ENCODE assay signal across 18 cellular contexts in the genomic region with DNA sequence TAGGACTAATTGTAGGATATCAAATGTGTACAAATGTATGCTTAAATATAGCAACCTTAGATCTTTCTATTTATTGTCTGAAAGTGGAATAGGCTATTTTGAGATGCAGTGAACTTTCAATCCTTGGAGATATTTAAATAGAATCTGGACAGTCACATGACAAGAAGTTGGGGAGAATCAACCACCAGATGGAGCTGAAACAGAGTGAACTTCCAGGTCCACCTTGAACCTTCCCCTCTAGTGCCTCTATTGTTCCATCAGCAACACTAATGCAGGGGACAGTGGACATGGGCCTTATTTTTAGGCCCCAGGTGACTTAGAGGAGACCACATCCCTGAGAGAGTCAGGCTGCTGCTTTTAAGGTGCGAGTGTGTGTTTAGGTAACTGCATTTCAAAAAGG. TPM values are rescaled to one million over a fixed set of nuclear protein-coding genes. Genes with fewer than 3 reads are reported as not detected.
A peak's percentile ranks its signal among the peaks of the same experiment; 100 is the strongest.
DNase-seq lines count a peak whose midpoint lies in the region; ATAC-seq, FAIRE-seq and TF ChIP-seq lines count a peak whose summit lies in the region.
"Had no signal": no experiment of that assay in that cellular context is flagged by ENCODE, and none has a peak within 500 bp of the region (broad histone marks: within the 10 kb centered on the region; RNA-seq: fewer than 3 reads in every experiment).

No MANE protein-coding gene starts in this region.

- no peaks in the 10 kb centered on the region for H3F3A ChIP-seq in PC-9 (ENCODE audit: insufficient read depth, low read depth)

- CTCF ChIA-PET in A549 (lab: Yijun Ruan, JAX): no interaction called here
- CTCF ChIA-PET in PC-9 (lab: Charles Lee): no interaction called here

- no peaks in the 10 kb centered on the region for H3K4me1 ChIP-seq in A549
- H3K4me1 ChIP-seq in PC-9 (replicated peaks; ENCODE audit: insufficient read depth): no peaks in the 10 kb centered on the region
- H3K4me1 ChIP-seq in left lung: no peaks in the 10 kb centered on the region
- H3K4me1 ChIP-seq: parathyroid adenoma had no signal

- no peak for TF ChIP-seq EP300 in A549 (IDR thresholded peaks at IDR 0.05)

- TF ChIP-seq RAD21 in A549 (conservative IDR thresholded peaks at IDR 0.05 in 1 of 2, IDR thresholded peaks at IDR 0.05 in 1 of 2): peak in 1 of 2 experiments; percentile 23; a peak in 1 of 5 replicates

- DNase-seq in A549 (ENCODE audit: low read depth in 1 of 2, low spot score in 1 of 2) (peak in 1 of 2 experiments; percentile 22), PC-9 (no peak), erythroblast (lab: John Stamatoyannopoulos, UW) (peak; percentile 3), left lung (no peak)
- DNase-seq in stimulated activated CD8-positive, alpha-beta memory T cell treated with anti-CD3 and anti-CD28 coated beads, Interleukin-4, amount 100 ng/mL, for 48 hours: no peak
- DNase-seq: activated CD4-positive, alpha-beta T cell treated with anti-CD3 and anti-CD28 coated beads for 1 hour; activated naive CD4-positive, alpha-beta T cell; dorsolateral prefrontal cortex; left cardiac atrium; NCI-H82; T-helper 17 cell had no signal

- no peaks in the 10 kb centered on the region for H3K9me2 ChIP-seq in PC-9 (ENCODE audit: insufficient read depth)

- H4K20me1 ChIP-seq in PC-9 (ENCODE audit: insufficient read depth): no peaks in the 10 kb centered on the region

- FAIRE-seq in A549 (lab: Jason Lieb, UNC): no peak
- FAIRE-seq: D721Med had no signal

- no peaks in the 10 kb centered on the region for H3K27me3 ChIP-seq in PC-9 (ENCODE audit: insufficient read depth, low read depth)
- H3K27me3 ChIP-seq in left lung: no peaks in the 10 kb centered on the region

- H2AFZ ChIP-seq in PC-9: no peak overlapping the region
- H2AFZ ChIP-seq: parathyroid adenoma had no signal

- ATAC-seq in A549 (peak in 1 of 2 experiments; percentile 46; a peak in 1 of 6 replicates), left lung (no peak), GM21381 (IDR thresholded peaks at IDR 0.05; ENCODE audit: unreplicated experiment) (no peak), HG03469 (IDR thresholded peaks at IDR 0.05; ENCODE audit: unreplicated experiment) (no peak)
- ATAC-seq: left cardiac atrium; stimulated activated effector memory CD8-positive, alpha-beta T cell treated with anti-CD3 and anti-CD28 coated beads, Interleukin-12 subunit alpha, Interleukin-12 subunit beta, amount 100 ng/mL, for 72 hours; T-helper 17 cell had no signal

- TF ChIP-seq CTCF in A549 (IDR thresholded peaks at IDR 0.05): 0 out of 3 replicates have a peak, but pooled peaks have one; percentile 16
- TF ChIP-seq CTCF in GM12872 (IDR thresholded peaks at IDR 0.05; ENCODE audit: insufficient read depth, low read depth, low read length): 0 out of 3 replicates have a peak, but pooled peaks have one; percentile 13
- peak; percentile 39; the same call in 1 of the 2 replicates for TF ChIP-seq CTCF in PC-9 (conservative IDR thresholded peaks at IDR 0.05)
- no peak for TF ChIP-seq CTCF in left lung (IDR thresholded peaks at IDR 0.05)

- H3K27ac ChIP-seq in A549 (no peak overlapping the region), PC-9 (no peak overlapping the region), left lung (no peak overlapping the region)
- H3K27ac ChIP-seq: dorsolateral prefrontal cortex, parathyroid adenoma had no signal

- H3K4me2 ChIP-seq in A549 (no peak overlapping the region), PC-9 (no peak overlapping the region)
- H3K4me2 ChIP-seq: smooth muscle cell had no signal

- intact Hi-C loops in PC-9 (cut with micrococcal nuclease; ENCODE audit: unreplicated experiment) (no loop called here), left lung (cut with DNase I) (no loop called here)

- peaks cover 5% of the 10 kb centered on the region; the same call in 1 of the 3 replicates for H3K9me3 ChIP-seq in A549
- no peaks in the 10 kb centered on the region; the same call in 1 of the 2 replicates for H3K9me3 ChIP-seq in PC-9 (ENCODE audit: insufficient read depth, low read depth)
- H3K9me3 ChIP-seq in left lung: no peaks in the 10 kb centered on the region

- POLR2A ChIA-PET in A549 (lab: Yijun Ruan, JAX): no interaction called here
- POLR2A ChIA-PET in PC-9 (lab: Charles Lee; ENCODE audit: unreplicated experiment): no interaction called here

- H3K36me3 ChIP-seq in PC-9 (ENCODE audit: low read depth) (no peaks in the 10 kb centered on the region), left lung (no peaks in the 10 kb centered on the region)

- no peak for TF ChIP-seq POLR2A in A549 (IDR thresholded peaks at IDR 0.05; ENCODE audit: low read length)
- TF ChIP-seq POLR2A in erythroblast (IDR thresholded peaks at IDR 0.05; ENCODE audit: low read length): no peak

- no peaks in the 10 kb centered on the region for H3K79me2 ChIP-seq in PC-9 (ENCODE audit: low read depth)
- H3K79me2 ChIP-seq: parathyroid adenoma had no signal

- H3K4me3 ChIP-seq in A549 (no peak overlapping the region), PC-9 (no peak overlapping the region), left lung (no peak overlapping the region)
- H3K4me3 ChIP-seq: dorsolateral prefrontal cortex, smooth muscle cell had no signal

- no TSS peak for BruUV-seq in PC-9 (replicated peaks; lab: Mats Ljungman, UMichigan)

- WGBS in A549 (ENCODE audit: missing lambda C conversion rate): 87% methylated on average over 1 of the region's 1 CpG

TF ChIP-seq in A549, 52 proteins besides CTCF, POLR2A, EP300 and RAD21 (continues in another document):
- TF ChIP-seq, protein P1, sequence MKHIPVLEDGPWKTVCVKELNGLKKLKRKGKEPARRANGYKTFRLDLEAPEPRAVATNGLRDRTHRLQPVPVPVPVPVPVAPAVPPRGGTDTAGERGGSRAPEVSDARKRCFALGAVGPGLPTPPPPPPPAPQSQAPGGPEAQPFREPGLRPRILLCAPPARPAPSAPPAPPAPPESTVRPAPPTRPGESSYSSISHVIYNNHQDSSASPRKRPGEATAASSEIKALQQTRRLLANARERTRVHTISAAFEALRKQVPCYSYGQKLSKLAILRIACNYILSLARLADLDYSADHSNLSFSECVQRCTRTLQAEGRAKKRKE (CRISPR knock-in tag; IDR thresholded peaks at IDR 0.05; ENCODE audit: low read depth): no peak
- TF ChIP-seq NPAS2 (CRISPR knock-in tag; IDR thresholded peaks at IDR 0.05; ENCODE audit: borderline replicate concordance) (no peak), KDM5A (IDR thresholded peaks at IDR 0.05) (no peak), SREBF2 (IDR thresholded peaks at IDR 0.05) (no peak), HEYL (CRISPR knock-in tag; IDR thresholded peaks at IDR 0.05) (no peak), FOXS1 (CRISPR knock-in tag; IDR thresholded peaks at IDR 0.05) (no peak), TP53 (CRISPR knock-in tag; IDR thresholded peaks at IDR 0.05) (no peak), ZC3H11A (IDR thresholded peaks at IDR 0.05) (no peak), FOSB (CRISPR knock-in tag; IDR thresholded peaks at IDR 0.05) (no peak), CHD2 (IDR thresholded peaks at IDR 0.05; ENCODE audit: low read length, partially characterized antibody) (no peak), HOXA7 (CRISPR knock-in tag; IDR thresholded peaks at IDR 0.05) (no peak), NFE2L2 (conservative IDR thresholded peaks at IDR 0.05; ENCODE audit: low read length) (no peak), RARB (CRISPR knock-in tag; IDR thresholded peaks at IDR 0.05) (no peak), FOSL2 (IDR thresholded peaks at IDR 0.05) (no peak), FOSL2 (CRISPR knock-in tag; IDR thresholded peaks at IDR 0.05) (no peak), ZSCAN20 (CRISPR knock-in tag; IDR thresholded peaks at IDR 0.05) (no peak), ZFP36 (IDR thresholded peaks at IDR 0.05; ENCODE audit: borderline replicate concordance, partially characterized antibody) (no peak)
- TF ChIP-seq, protein P2, sequence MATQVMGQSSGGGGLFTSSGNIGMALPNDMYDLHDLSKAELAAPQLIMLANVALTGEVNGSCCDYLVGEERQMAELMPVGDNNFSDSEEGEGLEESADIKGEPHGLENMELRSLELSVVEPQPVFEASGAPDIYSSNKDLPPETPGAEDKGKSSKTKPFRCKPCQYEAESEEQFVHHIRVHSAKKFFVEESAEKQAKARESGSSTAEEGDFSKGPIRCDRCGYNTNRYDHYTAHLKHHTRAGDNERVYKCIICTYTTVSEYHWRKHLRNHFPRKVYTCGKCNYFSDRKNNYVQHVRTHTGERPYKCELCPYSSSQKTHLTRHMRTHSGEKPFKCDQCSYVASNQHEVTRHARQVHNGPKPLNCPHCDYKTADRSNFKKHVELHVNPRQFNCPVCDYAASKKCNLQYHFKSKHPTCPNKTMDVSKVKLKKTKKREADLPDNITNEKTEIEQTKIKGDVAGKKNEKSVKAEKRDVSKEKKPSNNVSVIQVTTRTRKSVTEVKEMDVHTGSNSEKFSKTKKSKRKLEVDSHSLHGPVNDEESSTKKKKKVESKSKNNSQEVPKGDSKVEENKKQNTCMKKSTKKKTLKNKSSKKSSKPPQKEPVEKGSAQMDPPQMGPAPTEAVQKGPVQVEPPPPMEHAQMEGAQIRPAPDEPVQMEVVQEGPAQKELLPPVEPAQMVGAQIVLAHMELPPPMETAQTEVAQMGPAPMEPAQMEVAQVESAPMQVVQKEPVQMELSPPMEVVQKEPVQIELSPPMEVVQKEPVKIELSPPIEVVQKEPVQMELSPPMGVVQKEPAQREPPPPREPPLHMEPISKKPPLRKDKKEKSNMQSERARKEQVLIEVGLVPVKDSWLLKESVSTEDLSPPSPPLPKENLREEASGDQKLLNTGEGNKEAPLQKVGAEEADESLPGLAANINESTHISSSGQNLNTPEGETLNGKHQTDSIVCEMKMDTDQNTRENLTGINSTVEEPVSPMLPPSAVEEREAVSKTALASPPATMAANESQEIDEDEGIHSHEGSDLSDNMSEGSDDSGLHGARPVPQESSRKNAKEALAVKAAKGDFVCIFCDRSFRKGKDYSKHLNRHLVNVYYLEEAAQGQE (IDR thresholded peaks at IDR 0.05): no peak
- TF ChIP-seq, protein P3, sequence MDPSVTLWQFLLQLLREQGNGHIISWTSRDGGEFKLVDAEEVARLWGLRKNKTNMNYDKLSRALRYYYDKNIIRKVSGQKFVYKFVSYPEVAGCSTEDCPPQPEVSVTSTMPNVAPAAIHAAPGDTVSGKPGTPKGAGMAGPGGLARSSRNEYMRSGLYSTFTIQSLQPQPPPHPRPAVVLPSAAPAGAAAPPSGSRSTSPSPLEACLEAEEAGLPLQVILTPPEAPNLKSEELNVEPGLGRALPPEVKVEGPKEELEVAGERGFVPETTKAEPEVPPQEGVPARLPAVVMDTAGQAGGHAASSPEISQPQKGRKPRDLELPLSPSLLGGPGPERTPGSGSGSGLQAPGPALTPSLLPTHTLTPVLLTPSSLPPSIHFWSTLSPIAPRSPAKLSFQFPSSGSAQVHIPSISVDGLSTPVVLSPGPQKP (IDR thresholded peaks at IDR 0.05; ENCODE audit: low read depth, low read length): no peak

RNA-seq across cellular contexts. Expression of a gene that starts 37.0 kb away (rescaled TPM):
- polyA plus RNA-seq in A549 (2011; rRNA removed) (208 and 275 TPM in 2 replicates), A549 (2017; fragmentation: RNase III; extraction: RNeasy Plus Mini Kit Qiagen cat#74134 plus additional on column Dnase treatment) (127 to 135 TPM (median 130 TPM) in 3 replicates)
- polyA plus RNA-seq in A549 (2012; cell fraction: cytosol; rRNA removed): 133 and 166 TPM in 2 replicates
- 215 and 283 TPM in 2 replicates for polyA plus RNA-seq in A549 (2012; cell fraction: nucleus; rRNA removed)
- polyA minus RNA-seq in A549 (2011; rRNA and poly(A)+ RNA removed): 997 and 1,171 TPM in 2 replicates
- total RNA-seq in PC-9 (2021) (133 and 154 TPM in 2 replicates), left lung (10 to 100 TPM; 58.0 to 72.9 TPM)

Comparison
In these comparisons a context has a peak if more than half of its experiments do, and no peak if none do; other contexts are left out.
1. DNase-seq: peak in erythroblast (2 of 2); none in PC-9 (0 of 2), left lung (0 of 2) and stimulated activated CD8-positive, alpha-beta memory T cell treated with anti-CD3 and anti-CD28 coated beads, Interleukin-4, amount 100 ng/mL, for 48 hours (single experiment).
2. CTCF ChIP-seq: peak in A549 (single experiment), GM12872 (single experiment) and PC-9 (single experiment); none in left lung (0 of 2).